In the genomic region with DNA sequence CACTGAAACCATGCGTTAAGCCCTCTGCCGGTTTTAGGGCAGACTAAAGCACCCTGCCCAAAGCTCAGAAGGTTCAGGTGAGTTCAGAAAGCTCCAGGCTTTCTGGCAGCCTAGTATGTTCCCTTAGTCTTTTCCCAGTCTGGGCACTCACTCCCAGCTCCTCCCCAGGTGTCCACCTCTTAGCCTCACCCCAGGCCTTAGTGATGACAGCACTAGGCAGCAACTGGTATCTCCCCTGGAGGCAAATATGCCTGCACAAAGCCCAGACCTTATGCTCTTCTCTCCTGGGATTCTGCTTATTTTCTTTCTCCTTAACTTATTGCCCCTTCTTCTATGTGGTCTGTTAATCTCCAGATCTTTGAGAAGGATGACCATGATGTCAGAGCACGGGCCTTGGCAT, we compare ENCODE assay signal across 19 cellular contexts.
DNase-seq lines count a peak whose midpoint lies in the region; ATAC-seq, FAIRE-seq and TF ChIP-seq lines count a peak whose summit lies in the region.
"Had no signal": no experiment of that assay in that cellular context is flagged by ENCODE, and none has a peak within 500 bp of the region (broad histone marks: within the 10 kb centered on the region; RNA-seq: fewer than 3 reads in every experiment).

No MANE protein-coding gene starts in this region.

- POLR2A ChIA-PET in HEK293 (lab: Yijun Ruan, JAX) (no interaction called here), HepG2 (lab: Yijun Ruan, JAX) (interaction anchor here (0.9 to 6.5 kb wide), 8 partner anchors 9 to 367 kb away, joined by 3 to 65 read pairs (median 4); no protein-coding TSS in a partner anchor)

- no peaks in the 10 kb centered on the region for H3K36me3 Mint-ChIP-seq in T-helper 17 cell (ENCODE audit: low read depth)
- H3K36me3 Mint-ChIP-seq in activated naive CD4-positive, alpha-beta T cell treated with anti-CD3 and anti-CD28 coated beads, Interleukin-2, amount 50 U/mL, for 72 hours: no peaks in the 10 kb centered on the region
- H3K36me3 Mint-ChIP-seq in activated CD8-positive, alpha-beta memory T cell treated with anti-CD3 and anti-CD28 coated beads, Interleukin-2, amount 10 ng/mL, durations not matched to agents 7 days and 5 days: no peaks in the 10 kb centered on the region
- H3K36me3 Mint-ChIP-seq: CD8-positive, alpha-beta T cell had no signal

- peak overlapping the region; percentile 81 for H3K27ac Mint-ChIP-seq in T-helper 17 cell
- no peak overlapping the region for H3K27ac Mint-ChIP-seq in activated naive CD4-positive, alpha-beta T cell treated with anti-CD3 and anti-CD28 coated beads, Interleukin-2, amount 50 U/mL, for 72 hours
- H3K27ac Mint-ChIP-seq in activated CD8-positive, alpha-beta memory T cell treated with anti-CD3 and anti-CD28 coated beads, Interleukin-2, amount 10 ng/mL, durations not matched to agents 7 days and 5 days: no peak overlapping the region
- H3K27ac Mint-ChIP-seq: CD8-positive, alpha-beta T cell had no signal

- H3K36me3 ChIP-seq in HEK293 (ENCODE audit: control insufficient read depth in 2 of 2, insufficient read depth in 1 of 2, low read length in 2 of 2): no peaks in the 10 kb centered on the region
- peaks cover 0 to 6% of the 10 kb centered on the region in 2 experiments; a peak in 3 of 5 replicates for H3K36me3 ChIP-seq in HepG2 (replicated peaks in 1 of 2; ENCODE audit: control insufficient read depth in 1 of 2, insufficient read depth in 2 of 2, low read length in 2 of 2)
- peaks cover 0 to 2% of the 10 kb centered on the region in 2 donors for H3K36me3 ChIP-seq in small intestine (ENCODE audit: control insufficient read depth in 2 of 2, insufficient read depth in 2 of 2, low read length in 2 of 2)
- H3K36me3 ChIP-seq: BE2C, HAP-1 had no signal

- H2AFZ ChIP-seq in HepG2 (ENCODE audit: low read length): no peak overlapping the region

- H3K27me3 ChIP-seq in HepG2 (ENCODE audit: control insufficient read depth in 1 of 2, insufficient read depth in 2 of 2, low read length in 2 of 2) (no peaks in the 10 kb centered on the region), small intestine (ENCODE audit: control insufficient read depth in 2 of 2, insufficient read depth in 2 of 2, low read length in 2 of 2) (no peaks in the 10 kb centered on the region)
- H3K27me3 ChIP-seq: BE2C had no signal

- H3K4me3 Mint-ChIP-seq in T-helper 17 cell: no peak overlapping the region
- no peak overlapping the region for H3K4me3 Mint-ChIP-seq in activated CD8-positive, alpha-beta memory T cell treated with anti-CD3 and anti-CD28 coated beads, Interleukin-2, amount 10 ng/mL, durations not matched to agents 7 days and 5 days
- H3K4me3 Mint-ChIP-seq: CD8-positive, alpha-beta T cell had no signal

- no peaks in the 10 kb centered on the region for H3K9me3 Mint-ChIP-seq in activated naive CD4-positive, alpha-beta T cell treated with anti-CD3 and anti-CD28 coated beads, Interleukin-2, amount 50 U/mL, for 72 hours
- H3K9me3 Mint-ChIP-seq in activated CD8-positive, alpha-beta memory T cell treated with anti-CD3 and anti-CD28 coated beads, Interleukin-2, amount 10 ng/mL, durations not matched to agents 7 days and 5 days (ENCODE audit: low read depth): no peaks in the 10 kb centered on the region
- H3K9me3 Mint-ChIP-seq: CD8-positive, alpha-beta T cell had no signal

- TF ChIP-seq CTCF in HEK293 (tag by site-specific recombination; IDR thresholded peaks at IDR 0.05) (no peak), HepG2 (CRISPR knock-in tag; IDR thresholded peaks at IDR 0.05) (no peak)

- H3K4me3 ChIP-seq in HEK293 (ENCODE audit: low read depth, low read length) (no peak overlapping the region), HepG2 (replicated peaks in 1 of 3; ENCODE audit: insufficient read depth in 1 of 3, low read depth in 2 of 3, low read length in 3 of 3) (no peak overlapping the region), small intestine (ENCODE audit: low read depth in 1 of 2, low read length in 2 of 2) (no peak overlapping the region)
- H3K4me3 ChIP-seq: HAP-1 had no signal

- peaks cover 8% of the 10 kb centered on the region for H3K4me1 Mint-ChIP-seq in T-helper 17 cell
- peaks cover 11% of the 10 kb centered on the region for H3K4me1 Mint-ChIP-seq in activated CD8-positive, alpha-beta memory T cell treated with anti-CD3 and anti-CD28 coated beads, Interleukin-2, amount 10 ng/mL, durations not matched to agents 7 days and 5 days

- peaks cover 56% of the 10 kb centered on the region for H3K79me2 ChIP-seq in HepG2 (ENCODE audit: insufficient read depth, low read length)

- no TSS peak for BruUV-seq in HepG2 (replicated peaks; lab: Mats Ljungman, UMichigan)

- ATAC-seq in T-helper 17 cell (no peak), HepG2 (no peak)
- no peak for ATAC-seq in activated naive CD4-positive, alpha-beta T cell treated with anti-CD3 and anti-CD28 coated beads, Interleukin-2, amount 50 U/mL, for 72 hours
- no peak for ATAC-seq in activated CD8-positive, alpha-beta memory T cell treated with anti-CD3 and anti-CD28 coated beads, Interleukin-2, amount 10 ng/mL, durations not matched to agents 7 days and 5 days
- ATAC-seq: CD8-positive, alpha-beta T cell had no signal

- no peaks in the 10 kb centered on the region for H3K4me1 ChIP-seq in HEK293 (ENCODE audit: control insufficient read depth, insufficient read depth, low read length)
- peaks cover 100% of the 10 kb centered on the region for H3K4me1 ChIP-seq in HepG2 (ENCODE audit: insufficient read depth, low read length)
- H3K4me1 ChIP-seq in small intestine (ENCODE audit: control insufficient read depth in 2 of 2, insufficient read depth in 1 of 2, low read depth in 1 of 2, low read length in 1 of 2): peaks cover 9 to 15% of the 10 kb centered on the region in 2 donors

- 53% methylated on average over 3 of the region's 3 CpGs for WGBS in HepG2 (ENCODE audit: low lambda C conversion rate)
- 44 to 72% (median 55%) methylated on average over 3 of the region's 3 CpGs for WGBS in small intestine, 3 donors

- DNase-seq in T-helper 17 cell: no peak
- DNase-seq in HepG2 (ENCODE audit: low spot score): no peak
- no peak for DNase-seq in small intestine
- DNase-seq in activated naive CD4-positive, alpha-beta T cell treated with anti-CD3 and anti-CD28 coated beads, Interleukin-2, amount 50 U/mL, for 72 hours (ENCODE audit: low spot score in 2 of 2): no peak
- no peak for DNase-seq in activated CD8-positive, alpha-beta memory T cell treated with anti-CD3 and anti-CD28 coated beads, Interleukin-2, amount 10 ng/mL, durations not matched to agents 7 days and 5 days
- no peak for DNase-seq in HT-29 (ENCODE audit: low spot score)
- DNase-seq: BE2C; CD8-positive, alpha-beta T cell; DMS79; NCI-H1092 treated with DMSO at 0.1 percent for 48 hours; NCI-H1694 treated with DMSO at 0.1 percent for 48 hours; NCI-H2107; NCI-H226; NCI-H526 treated with DMSO at 0.1 percent for 48 hours; SIG-M5 had no signal

- CTCF ChIA-PET in HEK293 (lab: Yijun Ruan, JAX) (interaction anchor here (0.6 to 10.8 kb wide), 4 partner anchors 8 to 349 kb away, joined by 4 to 331 read pairs (median 6); no protein-coding TSS in a partner anchor), HepG2 (lab: Yijun Ruan, JAX; ENCODE audit: low intra/inter-chr PET ratio, low total read pairs) (no interaction called here)
- CTCF ChIA-PET in activated CD8-positive, alpha-beta memory T cell treated with anti-CD3 and anti-CD28 coated beads, Interleukin-2, amount 10 ng/mL, durations not matched to agents 7 days and 5 days (lab: Charles Lee): interaction anchor here (2.1 to 11.3 kb wide), 2 partner anchors 9 to 350 kb away, joined by 11 to 243 read pairs; no protein-coding TSS in a partner anchor

- no peaks in the 10 kb centered on the region for H3K9me3 ChIP-seq in HEK293 (ENCODE audit: control insufficient read depth, insufficient read depth, low read depth, low read length)
- H3K9me3 ChIP-seq in T-helper 17 cell (ENCODE audit: control insufficient read depth, low read length, poor library complexity, severe bottlenecking): no peaks in the 10 kb centered on the region
- no peaks in the 10 kb centered on the region for H3K9me3 ChIP-seq in HepG2 (ENCODE audit: low read length)
- no peaks in the 10 kb centered on the region for H3K9me3 ChIP-seq in small intestine (ENCODE audit: control insufficient read depth, low read depth)
- H3K9me3 ChIP-seq: BE2C, HAP-1 had no signal

- H3K4me2 ChIP-seq in HepG2 (ENCODE audit: low read depth, low read length): peak overlapping the region; percentile 38
- H3K4me2 ChIP-seq: KMS-11 had no signal

- H3K27ac ChIP-seq in HEK293 (ENCODE audit: extremely low read depth, low read depth, low read length) (no peak overlapping the region), HepG2 (ENCODE audit: extremely low read length, insufficient read depth, low read length) (peak overlapping the region; percentile 91), small intestine (ENCODE audit: low read depth in 1 of 2, low read length in 1 of 2) (peak overlapping the region; percentile 34 to 94)
- H3K27ac ChIP-seq: KMS-11 had no signal

- in situ Hi-C loops in HepG2 (cut with HindIII; ENCODE audit: extremely low pct_ligation_motif_present, low pct_unique_long_range_greater_than_20kb): no loop called here

- intact Hi-C loops in HepG2 (cut with micrococcal nuclease; ENCODE audit: unreplicated experiment): no loop called here

- FAIRE-seq in HepG2 (lab: Jason Lieb, UNC) (no peak), small intestine (lab: Jason Lieb, UNC) (no peak)
- FAIRE-seq: D721Med had no signal

- TF ChIP-seq EP300 in HepG2 (IDR thresholded peaks at IDR 0.05; ENCODE audit: low read depth in 2 of 2, low read length in 2 of 2): no peak
- no peak for TF ChIP-seq EP300 in HepG2 (CRISPR knock-in tag; IDR thresholded peaks at IDR 0.05; ENCODE audit: borderline replicate concordance)

- H3K9ac ChIP-seq in HepG2 (ENCODE audit: insufficient read depth, low read depth, low read length): peak overlapping the region; percentile 74
- H3K9ac ChIP-seq: KMS-11 had no signal

- TF ChIP-seq POLR2A in HepG2 (IDR thresholded peaks at IDR 0.05; ENCODE audit: insufficient read depth in 1 of 2, low read depth in 2 of 2, low read length in 2 of 2): no peak

- H4K20me1 ChIP-seq in HepG2 (ENCODE audit: insufficient read depth, low read length): no peaks in the 10 kb centered on the region

- H3K27me3 Mint-ChIP-seq in T-helper 17 cell: no peaks in the 10 kb centered on the region
- no peaks in the 10 kb centered on the region for H3K27me3 Mint-ChIP-seq in activated CD8-positive, alpha-beta memory T cell treated with anti-CD3 and anti-CD28 coated beads, Interleukin-2, amount 10 ng/mL, durations not matched to agents 7 days and 5 days

- TF ChIP-seq RAD21 in HepG2 (CRISPR knock-in tag; IDR thresholded peaks at IDR 0.05): no peak

TF ChIP-seq in HEK293, 187 proteins besides CTCF, POLR2A, EP300 and RAD21 (continues in another document):
- TF ChIP-seq ZBTB20 (tag by site-specific recombination; IDR thresholded peaks at IDR 0.05): no peak
- TF ChIP-seq KLF1 (tag by site-specific recombination; IDR thresholded peaks at IDR 0.05): no peak
- peak; percentile 67 for TF ChIP-seq ZIC2 (tag by site-specific recombination; IDR thresholded peaks at IDR 0.05)
- no peak for TF ChIP-seq ZNF140 (tag by site-specific recombination; IDR thresholded peaks at IDR 0.05)

TF ChIP-seq in HepG2, 621 proteins besides CTCF, POLR2A, EP300 and RAD21 (continues in another document):
- no peak for TF ChIP-seq RBFOX2 (IDR thresholded peaks at IDR 0.05; ENCODE audit: low read depth, low read length)
